In genomic region chr1:89820423-89821321, GRCh38 we compare ENCODE assay signal across 8 cellular contexts. TPM values are rescaled to one million over a fixed set of nuclear protein-coding genes. Genes with fewer than 3 reads are reported as not detected.
DNase-seq lines count a peak whose midpoint lies in the region; ATAC-seq and TF ChIP-seq lines count a peak whose summit lies in the region.

LRRC8D (plus strand) TSS chr1:89821032; CDS start chr1:89933069, 112,037 bp downstream.

- H3K4me1 ChIP-seq in Karpas-422 (ENCODE audit: low read length) = peaks cover 23% of the 10 kb centered on the region

- H3K36me3 Mint-ChIP-seq in nephron (ENCODE audit: low read depth) = peaks cover 6% of the 10 kb centered on the region

- H3K4me3 Mint-ChIP-seq in nephron = peak within 1 kb of the TSS; percentile 85 to 94 (median 92)
- peak within 1 kb of the TSS; percentile 92 to 96 for H3K4me3 Mint-ChIP-seq in stimulated activated naive CD8-positive, alpha-beta T cell treated with anti-CD3 and anti-CD28 coated beads, Interleukin-15, amount 100 ng/mL, for 72 hours

- no peak for TF ChIP-seq CTCF in fibroblast of the aortic adventitia (IDR thresholded peaks at IDR 0.05; ENCODE audit: insufficient read depth, low read length)
- TF ChIP-seq CTCF in nephron (IDR thresholded peaks at IDR 0.05; ENCODE audit: unreplicated experiment in 3 of 3) = no peak

- H3K27me3 Mint-ChIP-seq in nephron (ENCODE audit: low read depth) = peaks cover 32% of the 10 kb centered on the region
- H3K27me3 Mint-ChIP-seq in stimulated activated naive CD8-positive, alpha-beta T cell treated with anti-CD3 and anti-CD28 coated beads, Interleukin-15, amount 100 ng/mL, for 72 hours = no peaks in the 10 kb centered on the region

- peak within 1 kb of the TSS; percentile 60 to 89 (median 86) for H3K27ac Mint-ChIP-seq in nephron
- peak within 1 kb of the TSS; percentile 56 to 92 for H3K27ac Mint-ChIP-seq in stimulated activated naive CD8-positive, alpha-beta T cell treated with anti-CD3 and anti-CD28 coated beads, Interleukin-15, amount 100 ng/mL, for 72 hours

- peak within 1 kb of the TSS; percentile 80 for H2AFZ ChIP-seq in Karpas-422 (ENCODE audit: low read length)

- peak; percentile 73 for ATAC-seq in GM21825 (IDR thresholded peaks at IDR 0.05; ENCODE audit: unreplicated experiment)
- peak; percentile 81 for ATAC-seq in stimulated activated naive CD8-positive, alpha-beta T cell treated with anti-CD3 and anti-CD28 coated beads, Interleukin-15, amount 100 ng/mL, for 72 hours

- H3K9me3 ChIP-seq in Karpas-422 (ENCODE audit: low read length) = no peaks in the 10 kb centered on the region

- no peak within 1 kb of the TSS for H3K27ac ChIP-seq in Karpas-422 (ENCODE audit: low read length)

- peak within 1 kb of the TSS; percentile 87 for H3K4me2 ChIP-seq in Karpas-422 (ENCODE audit: low read depth, low read length, poor library complexity, severe bottlenecking)

- 0 out of 2 replicates have a peak, but pooled peaks cover under 1% of the 10 kb centered on the region for H3K27me3 ChIP-seq in Karpas-422 (ENCODE audit: low read length)

- peaks cover 12% of the 10 kb centered on the region for H3K4me1 Mint-ChIP-seq in nephron
- H3K4me1 Mint-ChIP-seq in stimulated activated naive CD8-positive, alpha-beta T cell treated with anti-CD3 and anti-CD28 coated beads, Interleukin-15, amount 100 ng/mL, for 72 hours = peaks cover 64% of the 10 kb centered on the region

- H3K9ac ChIP-seq in Karpas-422 (ENCODE audit: low read length) = peak within 1 kb of the TSS; percentile 84

- H3K4me3 ChIP-seq in Karpas-422 (ENCODE audit: low read length) (peak within 1 kb of the TSS; percentile 70), fibroblast of the aortic adventitia (ENCODE audit: low read depth, low read length) (peak within 1 kb of the TSS; percentile 72)

- H3K9me2 ChIP-seq in Karpas-422 (replicated peaks; ENCODE audit: insufficient read depth, low read length) = no peaks in the 10 kb centered on the region

- H3K79me2 ChIP-seq in Karpas-422 (ENCODE audit: low read length) = no peaks in the 10 kb centered on the region

- no peaks in the 10 kb centered on the region for H4K20me1 ChIP-seq in Karpas-422 (ENCODE audit: insufficient read depth, low read depth, low read length)

- no peaks in the 10 kb centered on the region for H3K36me3 ChIP-seq in Karpas-422 (ENCODE audit: insufficient read depth, low read length)

- DNase-seq in EL = peak; percentile 79
- DNase-seq in Karpas-422 = peak; percentile 90
- DNase-seq in RPMI8226 = peak; percentile 74
- DNase-seq in activated effector memory CD4-positive, alpha-beta T cell treated with Interleukin-2 at 50 U/mL for 16 hours = peak; percentile 46
- peak; percentile 55 for DNase-seq in fibroblast of the aortic adventitia (ENCODE audit: low read depth)
- peak; percentile 71 to 77 for DNase-seq in stimulated activated naive CD8-positive, alpha-beta T cell treated with anti-CD3 and anti-CD28 coated beads, Interleukin-15, amount 100 ng/mL, for 72 hours

- no peaks in the 10 kb centered on the region for H3K9me3 Mint-ChIP-seq in nephron
- H3K9me3 Mint-ChIP-seq in stimulated activated naive CD8-positive, alpha-beta T cell treated with anti-CD3 and anti-CD28 coated beads, Interleukin-15, amount 100 ng/mL, for 72 hours = no peaks in the 10 kb centered on the region

RNA-seq across cellular contexts. Expression of gene LRRC8D, which starts in this region (rescaled TPM):
- total RNA-seq in Karpas-422 (2014; rRNA removed; shearing (Covaris generic); ENCODE audit: low replicate concordance) = 30.1 and 48.9 TPM in 2 replicates
- 12.1 and 45.6 TPM in 2 replicates for total RNA-seq in fibroblast of the aortic adventitia (ENCODE audit: low replicate concordance)
